Comparison of ENCODE assay signal across 8 cellular contexts in the genomic region with DNA sequence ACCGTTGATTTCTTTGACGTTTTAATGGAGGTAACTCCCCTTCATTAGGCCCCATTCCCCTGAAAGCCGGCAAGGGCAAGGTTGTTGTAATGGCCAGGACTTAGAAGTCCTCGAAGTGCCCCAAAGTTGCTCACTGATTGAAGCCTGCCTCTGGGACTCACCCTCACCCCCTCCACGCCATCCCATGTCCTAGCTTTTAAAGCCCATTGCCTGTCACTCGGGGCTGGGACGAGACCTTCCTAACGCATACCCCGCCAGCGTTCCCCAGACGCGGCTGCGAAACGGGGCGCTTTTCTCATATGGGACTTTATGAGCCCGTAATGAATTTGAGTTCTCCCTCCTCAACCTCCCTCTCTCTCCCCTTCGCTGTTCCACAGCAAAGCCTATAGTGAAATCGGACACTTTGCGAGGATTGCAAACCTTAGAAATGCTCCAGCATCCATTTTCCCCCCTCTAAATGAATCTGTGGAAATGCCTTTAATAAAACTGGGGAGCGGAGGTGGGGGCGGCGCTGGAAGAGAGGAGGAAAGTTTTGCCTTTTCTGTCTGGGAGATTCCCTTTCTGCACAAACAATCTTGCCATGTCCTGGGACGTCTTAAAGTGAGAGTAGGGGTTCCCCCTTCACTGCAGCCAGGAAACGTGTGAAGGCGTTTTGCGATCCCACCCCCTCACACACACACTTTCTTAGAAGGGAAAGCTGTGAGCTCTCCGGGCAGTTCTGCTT. TPM values are rescaled to one million over a fixed set of nuclear protein-coding genes. Genes with fewer than 3 reads are reported as not detected.
DNase-seq lines count a peak whose midpoint lies in the region; ATAC-seq and TF ChIP-seq lines count a peak whose summit lies in the region.

No MANE protein-coding gene starts in this region.

- H3K36me3 ChIP-seq in stomach smooth muscle (ENCODE audit: control insufficient read depth in 2 of 2, insufficient read depth in 2 of 2, low read length in 2 of 2): no peaks in the 10 kb centered on the region

- H3K9me3 Mint-ChIP-seq in HFFc6 (no peaks in the 10 kb centered on the region), MCF 10A (ENCODE audit: unreplicated experiment) (no peaks in the 10 kb centered on the region)

- no TSS peak for BruUV-seq in MCF 10A (replicated peaks; lab: Mats Ljungman, UMichigan)

- intact Hi-C loops in MCF 10A (cut with micrococcal nuclease): loop anchor here (5.0 kb wide), 2 partner anchors 213 to 492 kb away; no protein-coding TSS in a partner anchor

- H3K4me1 Mint-ChIP-seq in HFFc6 (ENCODE audit: low read depth) (peaks cover 74% of the 10 kb centered on the region), MCF 10A (ENCODE audit: insufficient read depth, unreplicated experiment) (peaks cover 45% of the 10 kb centered on the region)

- peak overlapping the region; percentile 86 for H3K4me3 Mint-ChIP-seq in HFFc6
- peak overlapping the region; percentile 83 for H3K4me3 Mint-ChIP-seq in MCF 10A (ENCODE audit: unreplicated experiment)

- no peaks in the 10 kb centered on the region for H3K9me3 ChIP-seq in stomach smooth muscle (ENCODE audit: control insufficient read depth in 2 of 2, low read length in 2 of 2)

- CTCF ChIA-PET in MCF 10A (lab: Yijun Ruan, JAX): interaction anchor here (0.6 to 4.3 kb wide), 6 partner anchors 14 to 562 kb away, joined by 3 to 40 read pairs (median 5); no protein-coding TSS in a partner anchor

- H3K36me3 Mint-ChIP-seq in HFFc6 (ENCODE audit: low read depth) (peaks cover 11% of the 10 kb centered on the region), MCF 10A (ENCODE audit: insufficient read depth, unreplicated experiment) (no peaks in the 10 kb centered on the region)

- H3K27ac ChIP-seq in stomach smooth muscle (ENCODE audit: low read length): peak overlapping the region; percentile 78

- POLR2A ChIA-PET in MCF 10A (lab: Yijun Ruan, JAX): interaction anchor here (0.7 kb wide), 1 partner anchor 409 kb away, joined by 3 read pairs; no protein-coding TSS in a partner anchor

- ATAC-seq in GM19351 (IDR thresholded peaks at IDR 0.05; ENCODE audit: unreplicated experiment): no peak
- ATAC-seq in GM18909 (IDR thresholded peaks at IDR 0.05; ENCODE audit: poor library complexity, unreplicated experiment): no peak

- H3K27me3 ChIP-seq in stomach smooth muscle (ENCODE audit: control insufficient read depth in 1 of 2, insufficient read depth in 2 of 2, low read length in 2 of 2): peaks cover 9 to 26% of the 10 kb centered on the region in 2 donors

- TF ChIP-seq CTCF in HFFc6 (IDR thresholded peaks at IDR 0.05): no peak
- no peak for TF ChIP-seq CTCF in MCF 10A (IDR thresholded peaks at IDR 0.05; ENCODE audit: unreplicated experiment)

- peaks cover 16% of the 10 kb centered on the region for H3K4me1 ChIP-seq in stomach smooth muscle (ENCODE audit: control insufficient read depth, insufficient read depth, low read length)

- H3K27ac Mint-ChIP-seq in HFFc6 (peak overlapping the region; percentile 73), MCF 10A (ENCODE audit: low read depth, unreplicated experiment) (peak overlapping the region; percentile 37)

- H3K9ac ChIP-seq in stomach smooth muscle (ENCODE audit: low read length in 2 of 2): peak overlapping the region; percentile 62 to 64

- H3K27me3 Mint-ChIP-seq in HFFc6 (ENCODE audit: insufficient read depth): peaks cover 8% of the 10 kb centered on the region
- H3K27me3 Mint-ChIP-seq in MCF 10A (ENCODE audit: insufficient read depth, unreplicated experiment): no peaks in the 10 kb centered on the region

- no peak for DNase-seq in HFFc6
- no peak for DNase-seq in MCF 10A (ENCODE audit: unreplicated experiment)
- DNase-seq in kidney glomerular epithelial cell (lab: John Stamatoyannopoulos, UW): peak; percentile 62
- no peak for DNase-seq in germinal center (ENCODE audit: low spot score)
- no peak for DNase-seq in NK-92 (lab: John Stamatoyannopoulos, UW; ENCODE audit: unreplicated experiment)

- H3K4me3 ChIP-seq in stomach smooth muscle (ENCODE audit: low read length in 2 of 2): peak overlapping the region; percentile 51 to 75

RNA-seq across cellular contexts. Expression of a gene that starts 1.5 kb away (rescaled TPM):
- 10 to 100 TPM in 5 of 6 experiments, 1 to 10 TPM in 1; 8.2 to 13.2 (median 12.3) TPM for total RNA-seq in HFFc6 (2021; fragmentation: NEBNext Ultra II Directional; extraction: Animal tissue kit (Norgen Biotek cat#: 25700))
- total RNA-seq in MCF 10A (2022): 6.1 and 7.0 TPM in 2 replicates
